8 cellular contexts compared by ENCODE assay signal in the genomic region with DNA sequence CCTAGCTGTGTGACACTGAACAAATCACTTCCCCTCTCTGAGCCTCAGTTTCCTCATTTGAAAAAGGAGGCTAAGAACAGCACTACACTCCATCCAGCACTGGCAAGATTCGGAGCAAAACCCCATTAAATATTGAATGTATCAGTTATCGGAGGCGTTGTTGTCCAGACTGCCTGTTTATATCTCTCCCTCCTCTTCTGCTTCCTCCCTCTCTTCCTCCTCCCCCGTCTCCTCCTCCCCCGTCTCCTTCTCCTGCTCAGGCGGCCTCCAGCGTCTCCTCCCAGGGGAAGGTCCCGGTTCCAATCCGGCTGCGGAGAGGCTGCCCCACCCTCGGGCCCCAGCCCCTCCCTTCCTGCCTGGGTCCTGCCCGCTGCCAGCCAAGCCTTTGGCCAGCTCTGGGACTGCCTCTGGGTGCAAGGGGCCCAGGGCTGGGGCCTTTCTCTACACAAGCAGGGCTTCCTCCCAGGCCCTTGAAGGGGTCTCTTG. TPM values are rescaled to one million over a fixed set of nuclear protein-coding genes. Genes with fewer than 3 reads are reported as not detected.
DNase-seq lines count a peak whose midpoint lies in the region; ATAC-seq and TF ChIP-seq lines count a peak whose summit lies in the region.

No MANE protein-coding gene starts in this region.

- H3K27ac ChIP-seq in angular gyrus (ENCODE audit: low read depth, low read length) (peak overlapping the region; percentile 62), skeletal muscle tissue (ENCODE audit: low read depth, low read length) (peak overlapping the region; percentile 64)

- H3K9ac ChIP-seq in skeletal muscle tissue (ENCODE audit: low read depth in 1 of 3, low read length in 3 of 3) = peak overlapping the region in 2 of 3 donors; percentile 45 to 66

- no peaks in the 10 kb centered on the region for H3K27me3 ChIP-seq in skeletal muscle tissue (ENCODE audit: control insufficient read depth in 3 of 3, insufficient read depth in 3 of 3, low read length in 3 of 3)

- peak; percentile 82 for DNase-seq in AG10803 (ENCODE audit: low read depth)
- DNase-seq in HS-27A (ENCODE audit: low read depth) = peak; percentile 64
- DNase-seq in hepatic stellate cell (ENCODE audit: low spot score) = peak; percentile 90
- DNase-seq in NCI-H446 (lab: John Stamatoyannopoulos, UW) = no peak
- DNase-seq in GM10248 (ENCODE audit: extremely low spot score) = no peak

- peaks cover 0 to 10% (median 5%) of the 10 kb centered on the region in 3 donors for H3K36me3 ChIP-seq in skeletal muscle tissue (ENCODE audit: control insufficient read depth in 3 of 3, insufficient read depth in 3 of 3, low read length in 3 of 3)

- POLR2A ChIA-PET in GM10248 (lab: Yijun Ruan, JAX) = no interaction called here

- H3K4me3 ChIP-seq in AG10803 (ENCODE audit: low read length) = peak overlapping the region; percentile 87
- H3K4me3 ChIP-seq in skeletal muscle tissue (ENCODE audit: low read length in 3 of 3) = peak overlapping the region; percentile 46 to 61 (median 54)

- H3K4me1 ChIP-seq in skeletal muscle tissue (ENCODE audit: control insufficient read depth in 3 of 3, insufficient read depth in 3 of 3, low read length in 3 of 3) = peaks cover 24 to 28% (median 28%) of the 10 kb centered on the region in 3 donors

- H3K9me3 ChIP-seq in skeletal muscle tissue (ENCODE audit: control insufficient read depth in 3 of 3, low read length in 3 of 3) = no peaks in the 10 kb centered on the region

- ATAC-seq in HG02571 (IDR thresholded peaks at IDR 0.05; ENCODE audit: unreplicated experiment) = no peak

- CTCF ChIA-PET in GM10248 (lab: Yijun Ruan, JAX) = no interaction called here

- TF ChIP-seq CTCF in AG10803 (conservative IDR thresholded peaks at IDR 0.05; ENCODE audit: low read length) (no peak), GM10248 (IDR thresholded peaks at IDR 0.05; ENCODE audit: control extremely low read depth, extremely low read depth, low read depth, missing control alignments) (no peak)

RNA-seq across cellular contexts. Expression of a gene that starts 2.0 kb away (rescaled TPM):
- 4.2 TPM for total RNA-seq in skeletal muscle tissue

RNA-seq across cellular contexts. Expression of a gene that starts 4.1 kb away (rescaled TPM):
- total RNA-seq in skeletal muscle tissue = 8.4 TPM

RNA-seq across cellular contexts. Expression of a gene that starts 27.7 kb away (rescaled TPM):
- total RNA-seq in skeletal muscle tissue = 31.3 TPM

RNA-seq across cellular contexts. Expression of a gene that starts 27.8 kb away (rescaled TPM):
- total RNA-seq in skeletal muscle tissue = 4.7 TPM

RNA-seq across cellular contexts. Expression of a gene that starts 39.2 kb away (rescaled TPM):
- total RNA-seq in skeletal muscle tissue = 362 TPM

Comparison
In these comparisons a context has a peak if more than half of its experiments do, and no peak if none do; other contexts are left out.
1. DNase-seq: peak in AG10803 (single experiment), HS-27A (single experiment) and hepatic stellate cell (single experiment); none in NCI-H446 (0 of 2) and GM10248 (single experiment).